In the genomic region with DNA sequence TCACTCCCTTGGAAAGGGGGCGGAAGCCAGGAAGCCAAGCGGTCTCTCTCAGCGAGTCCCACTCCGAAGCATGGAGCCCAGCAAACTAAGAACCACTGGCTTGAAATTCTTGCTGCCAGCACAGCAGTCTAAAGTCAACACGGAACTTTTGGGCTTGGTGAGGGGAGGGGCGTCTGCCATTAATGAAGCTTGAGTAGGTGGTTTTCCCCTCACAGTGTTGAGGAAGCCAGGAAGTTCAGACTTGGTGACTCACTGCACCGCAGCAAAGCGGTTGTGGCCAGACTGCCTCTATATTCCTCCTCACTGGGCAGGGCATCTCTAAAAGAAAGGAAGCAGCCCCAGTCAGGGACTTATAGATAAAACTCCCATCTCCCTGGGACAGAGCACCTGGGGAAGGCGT, we compare ENCODE assay signal across 8 cellular contexts.
DNase-seq lines count a peak whose midpoint lies in the region; ATAC-seq, FAIRE-seq and TF ChIP-seq lines count a peak whose summit lies in the region.

No MANE protein-coding gene starts in this region.

- no peak overlapping the region for H2AFZ ChIP-seq in GM23338

- H3K27ac Mint-ChIP-seq in CD4-positive, CD25-positive, alpha-beta regulatory T cell = no peak overlapping the region
- H3K27ac Mint-ChIP-seq in activated T-helper 1 cell treated with anti-CD3 and anti-CD28 coated beads, Interleukin-12 subunit alpha, Interleukin-12 subunit beta, Interleukin-2, Interleukin-4 antibody, amounts not matched to agents 30 ng/mL and 10 ng/mL and 1 ng/mL, durations not matched to agents 14 hours and 24 hours and 36 hours = peak overlapping the region; percentile 72
- peak overlapping the region; percentile 88 to 91 for H3K27ac Mint-ChIP-seq in natural killer cell treated with Interleukin-12 subunit alpha and Interleukin-12 subunit beta and Interleukin-15 and Interleukin-18, amount 100 ng/mL, for 72 hours
- H3K27ac Mint-ChIP-seq in GM23338 = no peak overlapping the region

- ATAC-seq in CD4-positive, CD25-positive, alpha-beta regulatory T cell (ENCODE audit: low read depth in 2 of 2) = peak; percentile 37 to 44
- peak; percentile 92 to 98 for ATAC-seq in natural killer cell treated with Interleukin-12 subunit alpha and Interleukin-12 subunit beta and Interleukin-15 and Interleukin-18, amount 100 ng/mL, for 72 hours
- ATAC-seq in HG03442 (IDR thresholded peaks at IDR 0.05; ENCODE audit: unreplicated experiment) (no peak), left lobe of liver (no peak), GM23338 (no peak)

- no peaks in the 10 kb centered on the region for H4K20me1 ChIP-seq in GM23338 (replicated peaks; ENCODE audit: insufficient read depth)

- no peaks in the 10 kb centered on the region for H3K27me3 Mint-ChIP-seq in CD4-positive, CD25-positive, alpha-beta regulatory T cell
- H3K27me3 Mint-ChIP-seq in activated T-helper 1 cell treated with anti-CD3 and anti-CD28 coated beads, Interleukin-12 subunit alpha, Interleukin-12 subunit beta, Interleukin-2, Interleukin-4 antibody, amounts not matched to agents 30 ng/mL and 10 ng/mL and 1 ng/mL, durations not matched to agents 14 hours and 24 hours and 36 hours (ENCODE audit: insufficient read depth) = no peaks in the 10 kb centered on the region
- peaks cover 0 to 3% of the 10 kb centered on the region in 2 donors for H3K27me3 Mint-ChIP-seq in natural killer cell treated with Interleukin-12 subunit alpha and Interleukin-12 subunit beta and Interleukin-15 and Interleukin-18, amount 100 ng/mL, for 72 hours
- peaks cover 2% of the 10 kb centered on the region for H3K27me3 Mint-ChIP-seq in GM23338 (ENCODE audit: insufficient read depth, low read depth, poor library complexity)

- intact Hi-C loops in activated T-helper 1 cell treated with anti-CD3 and anti-CD28 coated beads, Interleukin-12 subunit alpha, Interleukin-12 subunit beta, Interleukin-2, Interleukin-4 antibody, amounts not matched to agents 30 ng/mL and 10 ng/mL and 1 ng/mL, durations not matched to agents 14 hours and 24 hours and 36 hours (cut with micrococcal nuclease) = loop anchor here (1.0 to 10.0 kb wide), 2 partner anchors 60 to 319 kb away; no protein-coding TSS in a partner anchor
- intact Hi-C loops in head of caudate nucleus (cut with DNase I) = no loop called here

- H3K4me1 ChIP-seq in CD4-positive, CD25-positive, alpha-beta regulatory T cell (ENCODE audit: control insufficient read depth, insufficient read depth, low read length, poor library complexity, severe bottlenecking) = no peaks in the 10 kb centered on the region
- peaks cover 5% of the 10 kb centered on the region; the same call in 1 of the 2 replicates for H3K4me1 ChIP-seq in GM23338 (ENCODE audit: insufficient read depth)

- peaks cover 3 to 30% (median 13%) of the 10 kb centered on the region in 7 donors for H3K9me3 Mint-ChIP-seq in CD4-positive, CD25-positive, alpha-beta regulatory T cell
- H3K9me3 Mint-ChIP-seq in activated T-helper 1 cell treated with anti-CD3 and anti-CD28 coated beads, Interleukin-12 subunit alpha, Interleukin-12 subunit beta, Interleukin-2, Interleukin-4 antibody, amounts not matched to agents 30 ng/mL and 10 ng/mL and 1 ng/mL, durations not matched to agents 14 hours and 24 hours and 36 hours = peaks cover 62% of the 10 kb centered on the region
- H3K9me3 Mint-ChIP-seq in natural killer cell treated with Interleukin-12 subunit alpha and Interleukin-12 subunit beta and Interleukin-15 and Interleukin-18, amount 100 ng/mL, for 72 hours = peaks cover 10% of the 10 kb centered on the region
- H3K9me3 Mint-ChIP-seq in GM23338 = peaks cover 60% of the 10 kb centered on the region

- no peak overlapping the region for H3K27ac ChIP-seq in CD4-positive, CD25-positive, alpha-beta regulatory T cell (ENCODE audit: insufficient read depth, low read length, poor library complexity, severe bottlenecking)
- H3K27ac ChIP-seq in GM23338 (ENCODE audit: low read depth) = no peak overlapping the region

- H3F3A ChIP-seq in GM23338 (replicated peaks; ENCODE audit: low read depth) = no peaks in the 10 kb centered on the region

- H3K36me3 ChIP-seq in CD4-positive, CD25-positive, alpha-beta regulatory T cell (ENCODE audit: control insufficient read depth, insufficient read depth, low read length) = no peaks in the 10 kb centered on the region
- 0 out of 2 replicates have a peak, but pooled peaks cover 7% of the 10 kb centered on the region for H3K36me3 ChIP-seq in GM23338 (ENCODE audit: insufficient read depth)

- no peaks in the 10 kb centered on the region for H3K27me3 ChIP-seq in CD4-positive, CD25-positive, alpha-beta regulatory T cell (ENCODE audit: control insufficient read depth, insufficient read depth, low read length)
- no peaks in the 10 kb centered on the region for H3K27me3 ChIP-seq in GM23338 (ENCODE audit: insufficient read depth)

- H3K4me1 Mint-ChIP-seq in CD4-positive, CD25-positive, alpha-beta regulatory T cell = peaks cover 0 to 2% (median under 1%) of the 10 kb centered on the region in 4 donors
- H3K4me1 Mint-ChIP-seq in activated T-helper 1 cell treated with anti-CD3 and anti-CD28 coated beads, Interleukin-12 subunit alpha, Interleukin-12 subunit beta, Interleukin-2, Interleukin-4 antibody, amounts not matched to agents 30 ng/mL and 10 ng/mL and 1 ng/mL, durations not matched to agents 14 hours and 24 hours and 36 hours (ENCODE audit: low read depth) = peaks cover 28% of the 10 kb centered on the region
- peaks cover 16 to 18% of the 10 kb centered on the region in 2 donors for H3K4me1 Mint-ChIP-seq in natural killer cell treated with Interleukin-12 subunit alpha and Interleukin-12 subunit beta and Interleukin-15 and Interleukin-18, amount 100 ng/mL, for 72 hours (ENCODE audit: low read depth in 2 of 2)
- no peaks in the 10 kb centered on the region for H3K4me1 Mint-ChIP-seq in GM23338

- no peak overlapping the region for H3K4me3 Mint-ChIP-seq in CD4-positive, CD25-positive, alpha-beta regulatory T cell
- H3K4me3 Mint-ChIP-seq in activated T-helper 1 cell treated with anti-CD3 and anti-CD28 coated beads, Interleukin-12 subunit alpha, Interleukin-12 subunit beta, Interleukin-2, Interleukin-4 antibody, amounts not matched to agents 30 ng/mL and 10 ng/mL and 1 ng/mL, durations not matched to agents 14 hours and 24 hours and 36 hours = no peak overlapping the region
- peak overlapping the region; percentile 69 for H3K4me3 Mint-ChIP-seq in natural killer cell treated with Interleukin-12 subunit alpha and Interleukin-12 subunit beta and Interleukin-15 and Interleukin-18, amount 100 ng/mL, for 72 hours
- no peak overlapping the region for H3K4me3 Mint-ChIP-seq in GM23338

- no peaks in the 10 kb centered on the region for H3K79me2 ChIP-seq in GM23338 (replicated peaks; ENCODE audit: insufficient read depth)

- 0 out of 2 replicates have a peak, but pooled peaks cover 9% of the 10 kb centered on the region for H3K9me2 ChIP-seq in GM23338 (ENCODE audit: insufficient read depth)

- peak in 1 of 3 donors; percentile 46 for DNase-seq in CD4-positive, CD25-positive, alpha-beta regulatory T cell
- peak; percentile 86 for DNase-seq in RCC 7860 (ENCODE audit: low spot score)
- peak; percentile 40 for DNase-seq in activated T-helper 1 cell treated with anti-CD3 and anti-CD28 coated beads, Interleukin-12 subunit alpha, Interleukin-12 subunit beta, Interleukin-2, Interleukin-4 antibody, amounts not matched to agents 30 ng/mL and 10 ng/mL and 1 ng/mL, durations not matched to agents 14 hours and 24 hours and 36 hours (ENCODE audit: low spot score)
- peak; percentile 74 for DNase-seq in natural killer cell treated with Interleukin-12 subunit alpha and Interleukin-12 subunit beta and Interleukin-15 and Interleukin-18, amount 100 ng/mL, for 72 hours (ENCODE audit: low spot score)
- DNase-seq in head of caudate nucleus = no peak
- no peak for DNase-seq in left lobe of liver (ENCODE audit: low spot score)
- DNase-seq in GM23338 (ENCODE audit: low spot score) = no peak

- H3K4me2 ChIP-seq in GM23338 = no peak overlapping the region

- TF ChIP-seq CTCF in GM23338 (conservative IDR thresholded peaks at IDR 0.05; ENCODE audit: low read depth in 2 of 2) = no peak

- H3K4me3 ChIP-seq in CD4-positive, CD25-positive, alpha-beta regulatory T cell (ENCODE audit: low read depth, low read length) = no peak overlapping the region
- H3K4me3 ChIP-seq in GM23338 = no peak overlapping the region

- FAIRE-seq in RCC 7860 (lab: Jason Lieb, UNC) = peak; percentile 90

- peaks cover 0 to 4% of the 10 kb centered on the region in 2 experiments for H3K9me3 ChIP-seq in CD4-positive, CD25-positive, alpha-beta regulatory T cell (ENCODE audit: control insufficient read depth in 2 of 2, low read length in 2 of 2)

- H3K36me3 Mint-ChIP-seq in CD4-positive, CD25-positive, alpha-beta regulatory T cell = no peaks in the 10 kb centered on the region
- peaks cover 20% of the 10 kb centered on the region for H3K36me3 Mint-ChIP-seq in activated T-helper 1 cell treated with anti-CD3 and anti-CD28 coated beads, Interleukin-12 subunit alpha, Interleukin-12 subunit beta, Interleukin-2, Interleukin-4 antibody, amounts not matched to agents 30 ng/mL and 10 ng/mL and 1 ng/mL, durations not matched to agents 14 hours and 24 hours and 36 hours (ENCODE audit: low read depth)
- peaks cover 49% of the 10 kb centered on the region for H3K36me3 Mint-ChIP-seq in natural killer cell treated with Interleukin-12 subunit alpha and Interleukin-12 subunit beta and Interleukin-15 and Interleukin-18, amount 100 ng/mL, for 72 hours
- H3K36me3 Mint-ChIP-seq in GM23338 (ENCODE audit: low read depth) = peaks cover 53% of the 10 kb centered on the region

TF ChIP-seq in GM23338, 12 proteins besides CTCF, POLR2A, EP300 and RAD21 (continues in another document):
- no peak for TF ChIP-seq ZNF331 (CRISPR knock-in tag; IDR thresholded peaks at IDR 0.05; ENCODE audit: low read depth)

Comparison
In these comparisons a context has a peak if more than half of its experiments do, and no peak if none do; other contexts are left out.
1. ATAC-seq: peak in CD4-positive, CD25-positive, alpha-beta regulatory T cell (2 of 2) and natural killer cell treated with Interleukin-12 subunit alpha and Interleukin-12 subunit beta and Interleukin-15 and Interleukin-18, amount 100 ng/mL, for 72 hours (2 of 2); none in HG03442 (single experiment), left lobe of liver (single experiment) and GM23338 (single experiment).
2. DNase-seq: peak in RCC 7860 (single experiment), activated T-helper 1 cell treated with anti-CD3 and anti-CD28 coated beads, Interleukin-12 subunit alpha, Interleukin-12 subunit beta, Interleukin-2, Interleukin-4 antibody, amounts not matched to agents 30 ng/mL and 10 ng/mL and 1 ng/mL, durations not matched to agents 14 hours and 24 hours and 36 hours (single experiment) and natural killer cell treated with Interleukin-12 subunit alpha and Interleukin-12 subunit beta and Interleukin-15 and Interleukin-18, amount 100 ng/mL, for 72 hours (single experiment); none in head of caudate nucleus (0 of 42), left lobe of liver (single experiment) and GM23338 (single experiment).
3. H3K27ac Mint-ChIP-seq: peak in activated T-helper 1 cell treated with anti-CD3 and anti-CD28 coated beads, Interleukin-12 subunit alpha, Interleukin-12 subunit beta, Interleukin-2, Interleukin-4 antibody, amounts not matched to agents 30 ng/mL and 10 ng/mL and 1 ng/mL, durations not matched to agents 14 hours and 24 hours and 36 hours (single experiment) and natural killer cell treated with Interleukin-12 subunit alpha and Interleukin-12 subunit beta and Interleukin-15 and Interleukin-18, amount 100 ng/mL, for 72 hours (2 of 2); none in CD4-positive, CD25-positive, alpha-beta regulatory T cell (0 of 3) and GM23338 (single experiment).